21 cellular contexts compared by ENCODE assay signal in genomic region chr5:94366811-94367210, GRCh38.
"Had no signal": no experiment of that assay in that cellular context is flagged by ENCODE, and none has a peak within 500 bp of the region (broad histone marks: within the 10 kb centered on the region; RNA-seq: fewer than 3 reads in every experiment).

No MANE protein-coding gene starts in this region.

- H3K9me3 ChIP-seq: adrenal gland, gastroesophageal sphincter, right atrium auricular region, tibial nerve, vagina had no signal

- H3K36me3 Mint-ChIP-seq: activated naive CD4-positive, alpha-beta T cell treated with anti-CD3 and anti-CD28 coated beads, Interleukin-2, amount 50 U/mL, for 24 hours; natural killer cell treated with Interleukin-12 subunit alpha and Interleukin-12 subunit beta and Interleukin-15 and Interleukin-18, amount 100 ng/mL, for 72 hours; T-cell had no signal

- H3K4me1 Mint-ChIP-seq: activated naive CD4-positive, alpha-beta T cell treated with anti-CD3 and anti-CD28 coated beads, Interleukin-2, amount 50 U/mL, for 24 hours; stimulated activated naive B cell treated with anti-CD40 and anti-IgM and Interleukin-4, amounts not matched to agents 10 μg/mL and 1 μg/mL and 100 μg/mL, for 72 hours; T-cell had no signal

- DNase-seq: activated CD4-positive, alpha-beta T cell treated with anti-CD3 and anti-CD28 coated beads for 48 hours; activated CD8-positive, alpha-beta T cell treated with anti-CD3 and anti-CD28 coated beads for 36 hours; activated effector memory CD4-positive, alpha-beta T cell treated with Interleukin-2 at 50 U/mL for 16 hours; activated T-cell treated with anti-CD3 and anti-CD28 coated beads, Interleukin-2, amount 50 U/mL, for 4 hours; adrenal gland; caudate nucleus; cortex of kidney; effector CD4-positive, alpha-beta T cell; occipital lobe; stimulated activated CD4-positive, alpha-beta T cell treated with anti-CD3 and anti-CD28 coated beads, Interleukin-15, amount 100 ng/mL, for 24 hours; stimulated activated CD4-positive, alpha-beta T cell treated with anti-CD3 and anti-CD28 coated beads, Interleukin-4, amount 100 ng/mL, for 1 hour; stimulated activated naive B cell treated with anti-CD40 and anti-IgM and Interleukin-4, amounts not matched to agents 10 μg/mL and 1 μg/mL and 100 μg/mL, for 72 hours; T-cell; T-helper 9 cell had no signal

- ATAC-seq: activated CD8-positive, alpha-beta T cell treated with anti-CD3 and anti-CD28 coated beads for 36 hours; activated T-cell treated with anti-CD3 and anti-CD28 coated beads, Interleukin-2, amount 50 U/mL, for 4 hours; gastroesophageal sphincter; natural killer cell treated with Interleukin-12 subunit alpha and Interleukin-12 subunit beta and Interleukin-15 and Interleukin-18, amount 100 ng/mL, for 72 hours; stimulated activated naive B cell treated with anti-CD40 and anti-IgM and Interleukin-4, amounts not matched to agents 10 μg/mL and 1 μg/mL and 100 μg/mL, for 72 hours; T-cell had no signal

- H3K4me3 Mint-ChIP-seq: activated CD8-positive, alpha-beta T cell treated with anti-CD3 and anti-CD28 coated beads for 36 hours; activated naive CD4-positive, alpha-beta T cell treated with anti-CD3 and anti-CD28 coated beads, Interleukin-2, amount 50 U/mL, for 24 hours; activated T-cell treated with anti-CD3 and anti-CD28 coated beads, Interleukin-2, amount 50 U/mL, for 4 hours; natural killer cell treated with Interleukin-12 subunit alpha and Interleukin-12 subunit beta and Interleukin-15 and Interleukin-18, amount 100 ng/mL, for 72 hours; stimulated activated naive B cell treated with anti-CD40 and anti-IgM and Interleukin-4, amounts not matched to agents 10 μg/mL and 1 μg/mL and 100 μg/mL, for 72 hours; T-cell had no signal

- H3K36me3 ChIP-seq: adrenal gland, gastroesophageal sphincter, right atrium auricular region, tibial nerve, vagina had no signal

- H3K9me3 Mint-ChIP-seq: activated CD8-positive, alpha-beta T cell treated with anti-CD3 and anti-CD28 coated beads for 36 hours; activated naive CD4-positive, alpha-beta T cell treated with anti-CD3 and anti-CD28 coated beads, Interleukin-2, amount 50 U/mL, for 24 hours; activated T-cell treated with anti-CD3 and anti-CD28 coated beads, Interleukin-2, amount 50 U/mL, for 4 hours; natural killer cell treated with Interleukin-12 subunit alpha and Interleukin-12 subunit beta and Interleukin-15 and Interleukin-18, amount 100 ng/mL, for 72 hours; stimulated activated naive B cell treated with anti-CD40 and anti-IgM and Interleukin-4, amounts not matched to agents 10 μg/mL and 1 μg/mL and 100 μg/mL, for 72 hours; T-cell had no signal

- H3K4me1 ChIP-seq: adrenal gland, gastroesophageal sphincter, right atrium auricular region, tibial nerve had no signal

- H3K27me3 ChIP-seq: adrenal gland, gastroesophageal sphincter, right atrium auricular region, tibial nerve, vagina had no signal

- FAIRE-seq: endothelial cell of umbilical vein had no signal

- H3K27ac ChIP-seq: adrenal gland, gastroesophageal sphincter, right atrium auricular region, tibial nerve, vagina had no signal

- H3K27ac Mint-ChIP-seq: activated CD8-positive, alpha-beta T cell treated with anti-CD3 and anti-CD28 coated beads for 36 hours; activated naive CD4-positive, alpha-beta T cell treated with anti-CD3 and anti-CD28 coated beads, Interleukin-2, amount 50 U/mL, for 24 hours; natural killer cell treated with Interleukin-12 subunit alpha and Interleukin-12 subunit beta and Interleukin-15 and Interleukin-18, amount 100 ng/mL, for 72 hours; stimulated activated naive B cell treated with anti-CD40 and anti-IgM and Interleukin-4, amounts not matched to agents 10 μg/mL and 1 μg/mL and 100 μg/mL, for 72 hours; T-cell had no signal

- H3K27me3 Mint-ChIP-seq: activated CD8-positive, alpha-beta T cell treated with anti-CD3 and anti-CD28 coated beads for 36 hours; activated naive CD4-positive, alpha-beta T cell treated with anti-CD3 and anti-CD28 coated beads, Interleukin-2, amount 50 U/mL, for 24 hours; natural killer cell treated with Interleukin-12 subunit alpha and Interleukin-12 subunit beta and Interleukin-15 and Interleukin-18, amount 100 ng/mL, for 72 hours; stimulated activated naive B cell treated with anti-CD40 and anti-IgM and Interleukin-4, amounts not matched to agents 10 μg/mL and 1 μg/mL and 100 μg/mL, for 72 hours; T-cell had no signal

- H3K4me3 ChIP-seq: adrenal gland, gastroesophageal sphincter, right atrium auricular region, tibial nerve, vagina had no signal
